Comparison of ENCODE assay signal across 18 cellular contexts in the genomic region with DNA sequence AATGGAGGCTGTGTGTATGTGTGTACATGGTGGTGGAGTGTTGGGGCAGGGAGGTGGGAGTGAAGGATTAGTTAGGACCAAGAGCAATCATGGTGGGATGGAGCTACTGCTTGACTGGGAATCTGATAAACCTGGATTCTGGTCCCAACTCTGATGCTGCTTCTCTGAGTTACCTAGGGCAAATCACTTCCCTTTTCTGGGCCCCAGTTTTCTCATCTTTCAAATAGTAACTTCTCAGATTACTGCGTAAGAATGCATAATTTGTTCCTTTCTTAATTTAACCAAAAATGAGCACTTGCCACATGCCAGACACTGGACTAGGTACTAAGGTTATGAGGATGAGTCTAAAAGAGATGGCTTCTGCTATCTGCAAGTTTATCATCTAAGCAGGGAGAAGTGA. TPM values are rescaled to one million over a fixed set of nuclear protein-coding genes. Genes with fewer than 3 reads are reported as not detected.
A peak's percentile ranks its signal among the peaks of the same experiment; 100 is the strongest.
DNase-seq lines count a peak whose midpoint lies in the region; ATAC-seq and TF ChIP-seq lines count a peak whose summit lies in the region.
"Had no signal": no experiment of that assay in that cellular context is flagged by ENCODE, and none has a peak within 500 bp of the region (broad histone marks: within the 10 kb centered on the region; RNA-seq: fewer than 3 reads in every experiment).

No MANE protein-coding gene starts in this region.

- no peaks in the 10 kb centered on the region for H4K20me1 ChIP-seq in OCI-LY3 (ENCODE audit: insufficient read depth, low read length)

- peak overlapping the region; percentile 31 for H3K27ac Mint-ChIP-seq in activated naive CD4-positive, alpha-beta T cell treated with anti-CD3 and anti-CD28 coated beads, Interleukin-2, amount 50 U/mL, for 24 hours
- no peak overlapping the region for H3K27ac Mint-ChIP-seq in activated naive CD4-positive, alpha-beta T cell treated with anti-CD3 and anti-CD28 coated beads, Interleukin-2, amount 50 U/mL, for 72 hours
- H3K27ac Mint-ChIP-seq in immature natural killer cell = peak overlapping the region in 5 of 6 donors; percentile 12 to 68 (median 62)
- H3K27ac Mint-ChIP-seq in stimulated activated memory B cell treated with anti-CD40 and anti-IgM and Interleukin-4, amounts not matched to agents 10 μg/mL and 1 μg/mL and 100 μg/mL, for 72 hours = peak overlapping the region; percentile 23
- H3K27ac Mint-ChIP-seq: HFFc6 had no signal

- no peaks in the 10 kb centered on the region for H3K9me3 Mint-ChIP-seq in activated naive CD4-positive, alpha-beta T cell treated with anti-CD3 and anti-CD28 coated beads, Interleukin-2, amount 50 U/mL, for 24 hours
- H3K9me3 Mint-ChIP-seq in activated naive CD4-positive, alpha-beta T cell treated with anti-CD3 and anti-CD28 coated beads, Interleukin-2, amount 50 U/mL, for 72 hours = peaks cover 0 to 4% of the 10 kb centered on the region in 2 donors
- H3K9me3 Mint-ChIP-seq in immature natural killer cell = no peaks in the 10 kb centered on the region
- peaks cover 4% of the 10 kb centered on the region for H3K9me3 Mint-ChIP-seq in stimulated activated memory B cell treated with anti-CD40 and anti-IgM and Interleukin-4, amounts not matched to agents 10 μg/mL and 1 μg/mL and 100 μg/mL, for 72 hours
- H3K9me3 Mint-ChIP-seq: HFFc6 had no signal

- H3K27ac ChIP-seq in OCI-LY3 (ENCODE audit: low read length) = peak overlapping the region; percentile 1
- H3K27ac ChIP-seq: SJSA1 had no signal

- H3K4me3 Mint-ChIP-seq in activated naive CD4-positive, alpha-beta T cell treated with anti-CD3 and anti-CD28 coated beads, Interleukin-2, amount 50 U/mL, for 24 hours = no peak overlapping the region
- no peak overlapping the region for H3K4me3 Mint-ChIP-seq in immature natural killer cell
- H3K4me3 Mint-ChIP-seq in stimulated activated memory B cell treated with anti-CD40 and anti-IgM and Interleukin-4, amounts not matched to agents 10 μg/mL and 1 μg/mL and 100 μg/mL, for 72 hours = no peak overlapping the region
- H3K4me3 Mint-ChIP-seq: HFFc6 had no signal

- H3K4me3 ChIP-seq in OCI-LY3 (ENCODE audit: low read length) = no peak overlapping the region
- H3K4me3 ChIP-seq: SJSA1 had no signal

- H3K27me3 ChIP-seq in OCI-LY3 (ENCODE audit: low read depth, low read length) = no peaks in the 10 kb centered on the region
- H3K27me3 ChIP-seq: BE2C, SJSA1 had no signal

- peaks cover 17% of the 10 kb centered on the region for H3K4me1 ChIP-seq in OCI-LY3 (ENCODE audit: low read length)
- H3K4me1 ChIP-seq: BE2C, SJSA1 had no signal

- H3K9me3 ChIP-seq in OCI-LY3 (ENCODE audit: insufficient read depth, low read length) = no peaks in the 10 kb centered on the region
- H3K9me3 ChIP-seq: BE2C, SJSA1 had no signal

- TF ChIP-seq CTCF in OCI-LY3 (IDR thresholded peaks at IDR 0.05; ENCODE audit: low read depth, low read length) = no peak

- H3K36me3 ChIP-seq in OCI-LY3 (replicated peaks; ENCODE audit: low read depth, low read length) = peaks cover 6% of the 10 kb centered on the region
- H3K36me3 ChIP-seq: BE2C, SJSA1 had no signal

- H3K79me2 ChIP-seq in OCI-LY3 (ENCODE audit: low read length) = no peaks in the 10 kb centered on the region

- ATAC-seq in activated naive CD4-positive, alpha-beta T cell treated with anti-CD3 and anti-CD28 coated beads, Interleukin-2, amount 50 U/mL, for 72 hours = no peak
- no peak for ATAC-seq in stimulated activated memory B cell treated with anti-CD40 and anti-IgM and Interleukin-4, amounts not matched to agents 10 μg/mL and 1 μg/mL and 100 μg/mL, for 72 hours
- ATAC-seq: Panc1 had no signal

- peaks cover 10% of the 10 kb centered on the region for H3K36me3 Mint-ChIP-seq in activated naive CD4-positive, alpha-beta T cell treated with anti-CD3 and anti-CD28 coated beads, Interleukin-2, amount 50 U/mL, for 24 hours
- H3K36me3 Mint-ChIP-seq in activated naive CD4-positive, alpha-beta T cell treated with anti-CD3 and anti-CD28 coated beads, Interleukin-2, amount 50 U/mL, for 72 hours = peaks cover 0 to 5% of the 10 kb centered on the region in 2 donors
- peaks cover 4 to 20% (median 8%) of the 10 kb centered on the region in 3 donors for H3K36me3 Mint-ChIP-seq in immature natural killer cell
- peaks cover 60% of the 10 kb centered on the region for H3K36me3 Mint-ChIP-seq in stimulated activated memory B cell treated with anti-CD40 and anti-IgM and Interleukin-4, amounts not matched to agents 10 μg/mL and 1 μg/mL and 100 μg/mL, for 72 hours

- peak overlapping the region; percentile 40 for H3K4me2 ChIP-seq in OCI-LY3 (ENCODE audit: low read length)

- peaks cover 22% of the 10 kb centered on the region for H3K4me1 Mint-ChIP-seq in activated naive CD4-positive, alpha-beta T cell treated with anti-CD3 and anti-CD28 coated beads, Interleukin-2, amount 50 U/mL, for 24 hours
- H3K4me1 Mint-ChIP-seq in immature natural killer cell = peaks cover 0 to 8% of the 10 kb centered on the region in 2 donors
- peaks cover 46% of the 10 kb centered on the region for H3K4me1 Mint-ChIP-seq in stimulated activated memory B cell treated with anti-CD40 and anti-IgM and Interleukin-4, amounts not matched to agents 10 μg/mL and 1 μg/mL and 100 μg/mL, for 72 hours

- H3K9ac ChIP-seq in OCI-LY3 (ENCODE audit: low read length) = no peak overlapping the region

- H3K27me3 Mint-ChIP-seq in activated naive CD4-positive, alpha-beta T cell treated with anti-CD3 and anti-CD28 coated beads, Interleukin-2, amount 50 U/mL, for 24 hours = no peaks in the 10 kb centered on the region
- H3K27me3 Mint-ChIP-seq in immature natural killer cell (ENCODE audit: low read depth in 3 of 3) = no peaks in the 10 kb centered on the region
- no peaks in the 10 kb centered on the region for H3K27me3 Mint-ChIP-seq in stimulated activated memory B cell treated with anti-CD40 and anti-IgM and Interleukin-4, amounts not matched to agents 10 μg/mL and 1 μg/mL and 100 μg/mL, for 72 hours

- no peak for DNase-seq in activated naive CD4-positive, alpha-beta T cell treated with anti-CD3 and anti-CD28 coated beads, Interleukin-2, amount 50 U/mL, for 72 hours (ENCODE audit: low spot score in 2 of 2)
- DNase-seq in immature natural killer cell = no peak
- DNase-seq in NCI-H2227 (lab: John Stamatoyannopoulos, UW; ENCODE audit: unreplicated experiment) = no peak
- no peak for DNase-seq in posterior cingulate gyrus
- no peak for DNase-seq in NCI-H2171 (lab: John Stamatoyannopoulos, UW)
- DNase-seq: BE2C, DMS79, H7, HFFc6, KG1, NCI-H1417, NCI-H187, NCI-H526 had no signal

- no peak overlapping the region for H2AFZ ChIP-seq in OCI-LY3 (ENCODE audit: low read depth, low read length)

- intact Hi-C loops in posterior cingulate gyrus (cut with DNase I) = no loop called here

RNA-seq across cellular contexts. Expression of gene ANXA6, which starts 20.8 kb away (rescaled TPM):
- 100 to 1,000 TPM; 282 to 356 TPM for total RNA-seq in activated naive CD4-positive, alpha-beta T cell treated with anti-CD3 and anti-CD28 coated beads, Interleukin-2, amount 50 U/mL, for 72 hours
- 100 to 1,000 TPM; 313 to 679 (median 395) TPM for polyA plus RNA-seq in immature natural killer cell

RNA-seq across cellular contexts. Expression of gene CCDC69, which starts 45.5 kb away (rescaled TPM):
- total RNA-seq in activated naive CD4-positive, alpha-beta T cell treated with anti-CD3 and anti-CD28 coated beads, Interleukin-2, amount 50 U/mL, for 72 hours = 10 to 100 TPM; 21.0 to 23.8 TPM
- polyA plus RNA-seq in immature natural killer cell = 100 to 1,000 TPM in 2 of 3 donors, 10 to 100 TPM in 1; 88.1 to 256 (median 149) TPM

Comparison
In these comparisons a context has a peak if more than half of its experiments do, and no peak if none do; other contexts are left out.
1. H3K27ac Mint-ChIP-seq: peak in activated naive CD4-positive, alpha-beta T cell treated with anti-CD3 and anti-CD28 coated beads, Interleukin-2, amount 50 U/mL, for 24 hours (single experiment), immature natural killer cell (5 of 6) and stimulated activated memory B cell treated with anti-CD40 and anti-IgM and Interleukin-4, amounts not matched to agents 10 μg/mL and 1 μg/mL and 100 μg/mL, for 72 hours (single experiment); none in activated naive CD4-positive, alpha-beta T cell treated with anti-CD3 and anti-CD28 coated beads, Interleukin-2, amount 50 U/mL, for 72 hours (0 of 2).